ENCODE assay signal across 19 cellular contexts in the genomic region with DNA sequence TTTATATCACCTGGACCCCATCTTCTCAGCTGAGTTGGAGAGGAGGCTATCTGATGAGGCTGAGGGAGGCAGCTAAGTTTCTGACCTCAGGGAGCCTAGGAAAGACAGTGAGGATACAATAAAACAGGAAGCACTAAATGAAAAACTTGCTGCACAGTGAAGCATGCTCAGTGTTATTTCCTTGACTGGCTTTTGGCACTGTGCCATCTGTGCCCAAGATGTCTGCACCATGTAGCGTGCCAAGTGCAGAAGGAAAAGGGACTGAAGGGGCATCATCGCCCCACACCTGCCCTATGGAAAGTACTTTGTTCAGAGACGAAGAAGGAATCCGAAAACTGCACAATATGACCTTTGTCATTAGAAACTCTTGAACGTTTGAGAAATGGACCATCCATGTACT.
"Had no signal": no experiment of that assay in that cellular context is flagged by ENCODE, and none has a peak within 500 bp of the region (broad histone marks: within the 10 kb centered on the region; RNA-seq: fewer than 3 reads in every experiment).

No MANE protein-coding gene starts in this region.

- H3K4me3 Mint-ChIP-seq: mesothelial cell of epicardium, natural killer cell, neural progenitor cell had no signal

- H3K9me3 Mint-ChIP-seq: mesothelial cell of epicardium, neural progenitor cell had no signal

- H3K9me3 ChIP-seq: gastrocnemius medialis, heart right ventricle, stomach, thoracic aorta, transverse colon had no signal

- H3K36me3 ChIP-seq: gastrocnemius medialis, heart right ventricle, neural progenitor cell, stomach, thoracic aorta, transverse colon had no signal

- H3K4me1 ChIP-seq: gastrocnemius medialis, heart right ventricle, neural progenitor cell, psoas muscle, stomach, transverse colon had no signal

- H3K9ac ChIP-seq: neural progenitor cell had no signal

- DNase-seq: effector memory CD4-positive, alpha-beta T cell; gastrocnemius medialis; heart right ventricle; kidney glomerular epithelial cell; natural killer cell; psoas muscle; retina; stimulated activated CD4-positive, alpha-beta T cell treated with anti-CD3 and anti-CD28 coated beads, Interleukin-2, amount 100 ng/mL, for 24 hours; stimulated activated CD4-positive, alpha-beta T cell treated with anti-CD3 and anti-CD28 coated beads, Interleukin-4, amount 100 ng/mL, for 4 hours; stimulated activated naive CD4-positive, alpha-beta T cell; stomach; substantia nigra; transverse colon had no signal

- H3K27ac Mint-ChIP-seq: mesothelial cell of epicardium, natural killer cell, neural progenitor cell had no signal

- ATAC-seq: esophagus mucosa, gastrocnemius medialis, heart right ventricle, left lobe of liver, natural killer cell, psoas muscle, sciatic nerve had no signal

- H3K4me2 ChIP-seq: neural progenitor cell had no signal

- H3K4me1 Mint-ChIP-seq: mesothelial cell of epicardium, natural killer cell, neural progenitor cell had no signal

- H3K36me3 Mint-ChIP-seq: mesothelial cell of epicardium, natural killer cell, neural progenitor cell had no signal

- H3K4me3 ChIP-seq: gastrocnemius medialis, heart right ventricle, neural progenitor cell, psoas muscle, stomach, thoracic aorta, transverse colon had no signal

- H2AFZ ChIP-seq: neural progenitor cell had no signal

- H3K27ac ChIP-seq: gastrocnemius medialis, heart right ventricle, neural progenitor cell, psoas muscle, stomach, thoracic aorta, transverse colon had no signal

- H3K27me3 ChIP-seq: gastrocnemius medialis, heart right ventricle, neural progenitor cell, stomach, transverse colon had no signal
